2 cellular contexts compared by ENCODE assay signal in the genomic region with DNA sequence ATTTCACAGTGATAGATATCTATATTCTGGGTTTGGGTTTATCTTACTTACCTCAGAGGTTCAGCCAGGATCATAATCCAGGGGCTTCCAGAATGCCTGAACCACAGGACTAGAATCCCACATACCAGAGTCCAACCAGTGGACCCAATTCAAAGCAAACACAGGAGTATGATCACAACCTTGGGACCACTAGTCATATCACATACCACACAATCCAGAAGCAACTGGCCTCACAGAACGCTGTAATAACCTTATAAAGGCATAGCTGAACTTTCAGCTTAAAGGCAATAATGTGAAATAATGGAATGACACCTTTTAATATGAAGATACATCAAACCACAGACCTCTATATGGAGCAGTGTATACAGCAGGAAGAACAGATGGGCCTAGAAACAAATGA.
TF ChIP-seq lines count a peak whose summit lies in the region.

No MANE protein-coding gene starts in this region.

TF ChIP-seq in SK-N-SH, 30 proteins besides CTCF, POLR2A, EP300 and RAD21:
- no peak for TF ChIP-seq USF2 (IDR thresholded peaks at IDR 0.05; ENCODE audit: borderline replicate concordance, low read depth, low read length)
- no peak for TF ChIP-seq MEF2A (IDR thresholded peaks at IDR 0.05; ENCODE audit: borderline replicate concordance, low read depth)
- no peak for TF ChIP-seq IRF3 (IDR thresholded peaks at IDR 0.05; ENCODE audit: low read depth, low read length)
- no peak for TF ChIP-seq RFX5 (IDR thresholded peaks at IDR 0.05; ENCODE audit: low read length)
- no peak for TF ChIP-seq JUND (IDR thresholded peaks at IDR 0.05)

TF ChIP-seq in SK-N-SH treated with all-trans-retinoic acid at 6 μM for 48 hours, 23 proteins besides CTCF, POLR2A, EP300 and RAD21:
- no peak for TF ChIP-seq ZNF8 (CRISPR knock-in tag; IDR thresholded peaks at IDR 0.05)
- no peak for TF ChIP-seq RARB (CRISPR knock-in tag; IDR thresholded peaks at IDR 0.05)
- no peak for TF ChIP-seq BACH2 (CRISPR knock-in tag; IDR thresholded peaks at IDR 0.05; ENCODE audit: borderline replicate concordance)
- no peak for TF ChIP-seq OSR1 (CRISPR knock-in tag; IDR thresholded peaks at IDR 0.05)
